In genomic region chr4:182093431-182093831, GRCh38 we compare ENCODE assay signal across 1 cellular context.
TF ChIP-seq lines count a peak whose summit lies in the region.

No MANE protein-coding gene starts in this region.

TF ChIP-seq in GM12878, 131 proteins besides CTCF, POLR2A, EP300 and RAD21 (continued from another document):
- no peak for TF ChIP-seq PBX3 (IDR thresholded peaks at IDR 0.05; ENCODE audit: insufficient replicate concordance, low read depth, low read length)
